Comparison of ENCODE assay signal across 1 cellular context in the genomic region with DNA sequence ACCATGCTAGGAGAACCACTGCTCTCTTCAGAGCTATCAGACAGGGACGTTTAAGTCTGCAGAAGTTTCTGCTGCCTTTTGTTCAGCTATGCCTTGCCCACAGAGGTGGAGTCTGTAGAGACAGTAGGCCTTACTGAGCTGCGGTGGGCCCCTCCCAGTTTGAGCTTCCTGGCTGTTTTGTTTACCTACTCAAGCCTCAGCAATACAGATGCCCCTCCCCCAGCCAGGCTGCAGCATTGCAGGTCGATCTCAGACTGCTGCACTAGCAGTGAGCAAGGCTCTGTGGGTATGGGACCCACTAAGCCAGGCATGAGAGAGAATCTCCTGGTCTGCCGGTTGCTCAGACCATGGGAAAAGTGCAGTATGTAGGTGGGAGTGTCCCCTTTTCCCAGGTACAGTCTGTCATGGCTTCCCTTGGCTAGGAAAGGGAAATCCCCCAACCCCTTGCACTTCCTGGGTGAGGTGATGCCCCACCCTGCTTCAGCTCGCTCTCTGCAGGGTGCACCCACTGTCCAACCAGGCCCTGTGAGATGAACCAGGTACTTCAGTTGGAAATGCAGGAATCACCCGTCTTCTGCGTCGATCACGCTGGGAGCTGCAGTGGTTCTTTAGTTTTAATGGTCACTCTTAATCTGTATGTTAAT.
TF ChIP-seq lines count a peak whose summit lies in the region.

No MANE protein-coding gene starts in this region.

TF ChIP-seq in K562, 482 proteins besides CTCF, POLR2A, EP300 and RAD21:
- TF ChIP-seq, protein P1, sequence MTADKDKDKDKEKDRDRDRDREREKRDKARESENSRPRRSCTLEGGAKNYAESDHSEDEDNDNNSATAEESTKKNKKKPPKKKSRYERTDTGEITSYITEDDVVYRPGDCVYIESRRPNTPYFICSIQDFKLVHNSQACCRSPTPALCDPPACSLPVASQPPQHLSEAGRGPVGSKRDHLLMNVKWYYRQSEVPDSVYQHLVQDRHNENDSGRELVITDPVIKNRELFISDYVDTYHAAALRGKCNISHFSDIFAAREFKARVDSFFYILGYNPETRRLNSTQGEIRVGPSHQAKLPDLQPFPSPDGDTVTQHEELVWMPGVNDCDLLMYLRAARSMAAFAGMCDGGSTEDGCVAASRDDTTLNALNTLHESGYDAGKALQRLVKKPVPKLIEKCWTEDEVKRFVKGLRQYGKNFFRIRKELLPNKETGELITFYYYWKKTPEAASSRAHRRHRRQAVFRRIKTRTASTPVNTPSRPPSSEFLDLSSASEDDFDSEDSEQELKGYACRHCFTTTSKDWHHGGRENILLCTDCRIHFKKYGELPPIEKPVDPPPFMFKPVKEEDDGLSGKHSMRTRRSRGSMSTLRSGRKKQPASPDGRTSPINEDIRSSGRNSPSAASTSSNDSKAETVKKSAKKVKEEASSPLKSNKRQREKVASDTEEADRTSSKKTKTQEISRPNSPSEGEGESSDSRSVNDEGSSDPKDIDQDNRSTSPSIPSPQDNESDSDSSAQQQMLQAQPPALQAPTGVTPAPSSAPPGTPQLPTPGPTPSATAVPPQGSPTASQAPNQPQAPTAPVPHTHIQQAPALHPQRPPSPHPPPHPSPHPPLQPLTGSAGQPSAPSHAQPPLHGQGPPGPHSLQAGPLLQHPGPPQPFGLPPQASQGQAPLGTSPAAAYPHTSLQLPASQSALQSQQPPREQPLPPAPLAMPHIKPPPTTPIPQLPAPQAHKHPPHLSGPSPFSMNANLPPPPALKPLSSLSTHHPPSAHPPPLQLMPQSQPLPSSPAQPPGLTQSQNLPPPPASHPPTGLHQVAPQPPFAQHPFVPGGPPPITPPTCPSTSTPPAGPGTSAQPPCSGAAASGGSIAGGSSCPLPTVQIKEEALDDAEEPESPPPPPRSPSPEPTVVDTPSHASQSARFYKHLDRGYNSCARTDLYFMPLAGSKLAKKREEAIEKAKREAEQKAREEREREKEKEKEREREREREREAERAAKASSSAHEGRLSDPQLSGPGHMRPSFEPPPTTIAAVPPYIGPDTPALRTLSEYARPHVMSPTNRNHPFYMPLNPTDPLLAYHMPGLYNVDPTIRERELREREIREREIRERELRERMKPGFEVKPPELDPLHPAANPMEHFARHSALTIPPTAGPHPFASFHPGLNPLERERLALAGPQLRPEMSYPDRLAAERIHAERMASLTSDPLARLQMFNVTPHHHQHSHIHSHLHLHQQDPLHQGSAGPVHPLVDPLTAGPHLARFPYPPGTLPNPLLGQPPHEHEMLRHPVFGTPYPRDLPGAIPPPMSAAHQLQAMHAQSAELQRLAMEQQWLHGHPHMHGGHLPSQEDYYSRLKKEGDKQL (CRISPR knock-in tag; IDR thresholded peaks at IDR 0.05; ENCODE audit: borderline replicate concordance): 0 out of 2 replicates have a peak, but pooled peaks have one; percentile 58
- 0 out of 4 replicates have a peak, but pooled peaks have one; percentile 26 for TF ChIP-seq NRF1 (conservative IDR thresholded peaks at IDR 0.05 in 1 of 2, IDR thresholded peaks at IDR 0.05 in 1 of 2)
- peak; percentile 43; the same call in 1 of the 2 replicates for TF ChIP-seq HDGF (IDR thresholded peaks at IDR 0.05)
- TF ChIP-seq SOX6 (IDR thresholded peaks at IDR 0.05): 0 out of 2 replicates have a peak, but pooled peaks have one; percentile 42
- peak; percentile 22 for TF ChIP-seq RBBP5 (IDR thresholded peaks at IDR 0.05; ENCODE audit: borderline replicate concordance, insufficient read depth, low read length, poor library complexity, severe bottlenecking)
- peak; percentile 25; the same call in 1 of the 2 replicates for TF ChIP-seq ZFX (CRISPR knock-in tag; IDR thresholded peaks at IDR 0.05)
- TF ChIP-seq FOXK2 (conservative IDR thresholded peaks at IDR 0.05 in 1 of 2, IDR thresholded peaks at IDR 0.05 in 1 of 2; ENCODE audit: low read depth in 2 of 2): peak; percentile 68 to 71; a peak in 3 of 4 replicates
- TF ChIP-seq FOXA3 (CRISPR knock-in tag; conservative IDR thresholded peaks at IDR 0.05 in 1 of 2, IDR thresholded peaks at IDR 0.05 in 1 of 2): peak in 1 of 2 experiments; percentile 41; a peak in 2 of 4 replicates
- TF ChIP-seq ZBTB17 (CRISPR knock-in tag; IDR thresholded peaks at IDR 0.05): peak; percentile 47; the same call in 1 of the 2 replicates
- TF ChIP-seq, protein P2, sequence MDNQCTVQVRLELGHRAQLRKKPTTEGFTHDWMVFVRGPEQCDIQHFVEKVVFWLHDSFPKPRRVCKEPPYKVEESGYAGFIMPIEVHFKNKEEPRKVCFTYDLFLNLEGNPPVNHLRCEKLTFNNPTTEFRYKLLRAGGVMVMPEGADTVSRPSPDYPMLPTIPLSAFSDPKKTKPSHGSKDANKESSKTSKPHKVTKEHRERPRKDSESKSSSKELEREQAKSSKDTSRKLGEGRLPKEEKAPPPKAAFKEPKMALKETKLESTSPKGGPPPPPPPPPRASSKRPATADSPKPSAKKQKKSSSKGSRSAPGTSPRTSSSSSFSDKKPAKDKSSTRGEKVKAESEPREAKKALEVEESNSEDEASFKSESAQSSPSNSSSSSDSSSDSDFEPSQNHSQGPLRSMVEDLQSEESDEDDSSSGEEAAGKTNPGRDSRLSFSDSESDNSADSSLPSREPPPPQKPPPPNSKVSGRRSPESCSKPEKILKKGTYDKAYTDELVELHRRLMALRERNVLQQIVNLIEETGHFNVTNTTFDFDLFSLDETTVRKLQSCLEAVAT (IDR thresholded peaks at IDR 0.05): 0 out of 4 replicates have a peak, but pooled peaks of 1 of the 2 experiments have one; percentile 53
